In the genomic region with DNA sequence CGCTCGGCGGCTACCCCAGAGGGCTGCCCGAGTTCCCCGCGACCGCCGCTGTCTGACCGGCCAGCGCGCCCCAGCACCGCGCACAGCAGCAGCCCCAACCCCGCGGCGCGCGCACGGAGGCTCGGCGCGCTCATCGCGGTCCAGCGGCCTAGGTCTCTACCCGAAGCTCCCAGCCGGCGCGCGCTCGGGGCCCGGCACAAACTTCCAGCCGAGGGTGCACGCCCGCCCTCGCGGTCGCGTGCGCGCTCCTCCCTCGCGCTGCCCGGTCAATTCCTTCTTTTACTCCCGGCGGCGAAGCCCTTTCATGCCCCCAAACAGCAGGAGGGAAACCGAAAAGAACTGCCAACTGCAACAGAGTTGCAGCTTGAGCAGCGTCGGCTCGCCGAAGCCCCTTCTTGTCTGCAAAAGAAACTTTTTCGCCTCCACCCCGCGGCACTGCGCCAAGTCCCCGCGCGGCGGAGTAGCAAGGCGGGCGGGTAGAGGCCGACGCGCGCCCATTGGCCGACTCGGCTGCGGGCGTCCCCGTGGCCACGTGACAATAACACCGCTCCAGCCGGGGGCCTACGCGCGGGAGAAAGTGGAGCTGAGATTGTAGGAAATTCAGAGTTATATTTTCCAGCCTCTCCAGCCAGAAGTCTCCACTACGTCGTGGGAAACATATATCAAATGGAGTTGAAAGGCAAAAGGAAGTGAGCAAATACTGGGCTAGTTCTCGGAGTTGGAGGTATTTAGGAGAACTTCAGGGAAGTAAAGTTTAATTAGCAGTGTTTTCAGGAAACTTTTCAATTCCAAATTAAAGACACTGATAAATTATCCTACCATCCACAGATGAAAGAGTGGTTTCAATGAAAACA, we compare ENCODE assay signal across 8 cellular contexts. TPM values are rescaled to one million over a fixed set of nuclear protein-coding genes. Genes with fewer than 3 reads are reported as not detected.
DNase-seq lines count a peak whose midpoint lies in the region; ATAC-seq, FAIRE-seq and TF ChIP-seq lines count a peak whose summit lies in the region.

A gene with protein sequence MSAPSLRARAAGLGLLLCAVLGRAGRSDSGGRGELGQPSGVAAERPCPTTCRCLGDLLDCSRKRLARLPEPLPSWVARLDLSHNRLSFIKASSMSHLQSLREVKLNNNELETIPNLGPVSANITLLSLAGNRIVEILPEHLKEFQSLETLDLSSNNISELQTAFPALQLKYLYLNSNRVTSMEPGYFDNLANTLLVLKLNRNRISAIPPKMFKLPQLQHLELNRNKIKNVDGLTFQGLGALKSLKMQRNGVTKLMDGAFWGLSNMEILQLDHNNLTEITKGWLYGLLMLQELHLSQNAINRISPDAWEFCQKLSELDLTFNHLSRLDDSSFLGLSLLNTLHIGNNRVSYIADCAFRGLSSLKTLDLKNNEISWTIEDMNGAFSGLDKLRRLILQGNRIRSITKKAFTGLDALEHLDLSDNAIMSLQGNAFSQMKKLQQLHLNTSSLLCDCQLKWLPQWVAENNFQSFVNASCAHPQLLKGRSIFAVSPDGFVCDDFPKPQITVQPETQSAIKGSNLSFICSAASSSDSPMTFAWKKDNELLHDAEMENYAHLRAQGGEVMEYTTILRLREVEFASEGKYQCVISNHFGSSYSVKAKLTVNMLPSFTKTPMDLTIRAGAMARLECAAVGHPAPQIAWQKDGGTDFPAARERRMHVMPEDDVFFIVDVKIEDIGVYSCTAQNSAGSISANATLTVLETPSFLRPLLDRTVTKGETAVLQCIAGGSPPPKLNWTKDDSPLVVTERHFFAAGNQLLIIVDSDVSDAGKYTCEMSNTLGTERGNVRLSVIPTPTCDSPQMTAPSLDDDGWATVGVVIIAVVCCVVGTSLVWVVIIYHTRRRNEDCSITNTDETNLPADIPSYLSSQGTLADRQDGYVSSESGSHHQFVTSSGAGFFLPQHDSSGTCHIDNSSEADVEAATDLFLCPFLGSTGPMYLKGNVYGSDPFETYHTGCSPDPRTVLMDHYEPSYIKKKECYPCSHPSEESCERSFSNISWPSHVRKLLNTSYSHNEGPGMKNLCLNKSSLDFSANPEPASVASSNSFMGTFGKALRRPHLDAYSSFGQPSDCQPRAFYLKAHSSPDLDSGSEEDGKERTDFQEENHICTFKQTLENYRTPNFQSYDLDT (minus strand): TSS at position 403 of the 854 bp plus-strand sequence. CDS start 269 bp downstream, at position 134.

- intact Hi-C loops in K562 (cut with micrococcal nuclease) (no loop called here), psoas muscle (cut with DNase I) (no loop called here)

- no peak for FAIRE-seq in K562 (lab: Jason Lieb, UNC)

- TF ChIP-seq EP300 in K562 (IDR thresholded peaks at IDR 0.05; ENCODE audit: low read length) = no peak

- no peaks in the 10 kb centered on the region for H3K9me1 ChIP-seq in K562 (ENCODE audit: control insufficient read depth, insufficient read depth, low read length)

- H3K4me2 ChIP-seq in K562 (ENCODE audit: insufficient read depth, low read length) (no peak within 1 kb of the TSS), hepatocyte (peak within 1 kb of the TSS; percentile 79)

- CTCF ChIA-PET in K562 (lab: Yijun Ruan, JAX; ENCODE audit: low intra/inter-chr PET ratio) = no interaction called here

- no peak for TF ChIP-seq CTCF in K562 (IDR thresholded peaks at IDR 0.05 in 2 of 3, conservative IDR thresholded peaks at IDR 0.05 in 1 of 3; ENCODE audit: insufficient read depth in 2 of 3, low read depth in 1 of 3, low read length in 3 of 3)
- TF ChIP-seq CTCF in hepatocyte (IDR thresholded peaks at IDR 0.05; ENCODE audit: poor library complexity) = peak; percentile 26
- TF ChIP-seq CTCF in psoas muscle (IDR thresholded peaks at IDR 0.05) = no peak

- H2AFZ ChIP-seq in K562 (ENCODE audit: low read depth, low read length) (no peak within 1 kb of the TSS), hepatocyte (peak within 1 kb of the TSS; percentile 82)

- H3K36me3 ChIP-seq in K562 (ENCODE audit: control insufficient read depth, insufficient read depth, low read length) (no peaks in the 10 kb centered on the region), hepatocyte (replicated peaks; ENCODE audit: insufficient read depth, low read depth) (no peaks in the 10 kb centered on the region), psoas muscle (ENCODE audit: insufficient read depth in 1 of 2, low read depth in 1 of 2) (no peaks in the 10 kb centered on the region)

- H3K4me1 ChIP-seq in K562 (replicated peaks in 1 of 2; ENCODE audit: control insufficient read depth in 2 of 2, insufficient read depth in 2 of 2, low read length in 2 of 2) (peaks cover 0 to 11% of the 10 kb centered on the region in 2 experiments; a peak in 1 of 5 replicates), hepatocyte (ENCODE audit: insufficient read depth) (peaks cover 24% of the 10 kb centered on the region), psoas muscle (peaks cover 17% of the 10 kb centered on the region)

- H3K79me2 ChIP-seq in K562 (ENCODE audit: control insufficient read depth, insufficient read depth, low read length) (no peaks in the 10 kb centered on the region), hepatocyte (peaks cover 41% of the 10 kb centered on the region)

- no peak for TF ChIP-seq RAD21 in K562 (CRISPR knock-in tag; conservative IDR thresholded peaks at IDR 0.05 in 1 of 2, IDR thresholded peaks at IDR 0.05 in 1 of 2)

- TF ChIP-seq POLR2A in K562 (conservative IDR thresholded peaks at IDR 0.05) = no peak

- 4% methylated on average over 26 of the region's 80 CpGs for WGBS in K562 (ENCODE audit: insufficient coverage, low coverage, missing lambda C conversion rate)
- WGBS in hepatocyte (ENCODE audit: low lambda C conversion rate, missing lambda C conversion rate) = 1% methylated on average over 64 of the region's 80 CpGs
- WGBS in psoas muscle, 3 donors = 0% methylated on average over 55 to 80 of the region's 80 CpGs

- H4K20me1 ChIP-seq in K562 (replicated peaks; ENCODE audit: control insufficient read depth, insufficient read depth, low read length) (no peaks in the 10 kb centered on the region), hepatocyte (ENCODE audit: insufficient read depth, poor library complexity, severe bottlenecking) (no peaks in the 10 kb centered on the region)

- H3K9me3 ChIP-seq in K562 (replicated peaks; ENCODE audit: control insufficient read depth, insufficient read depth, low read depth, low read length) = no peaks in the 10 kb centered on the region
- H3K9me3 ChIP-seq in hepatocyte (ENCODE audit: low read depth) = no peaks in the 10 kb centered on the region
- no peaks in the 10 kb centered on the region for H3K9me3 ChIP-seq in psoas muscle

- no peak within 1 kb of the TSS for H3K9ac ChIP-seq in K562 (ENCODE audit: insufficient read depth in 1 of 2, low read depth in 2 of 2, low read length in 2 of 2)

- H3K27me3 ChIP-seq in K562 (ENCODE audit: control insufficient read depth in 2 of 2, insufficient read depth in 2 of 2, low read length in 2 of 2) = no peaks in the 10 kb centered on the region
- no peaks in the 10 kb centered on the region for H3K27me3 ChIP-seq in hepatocyte
- H3K27me3 ChIP-seq in psoas muscle (ENCODE audit: insufficient read depth in 3 of 3, low read length in 2 of 3) = no peaks in the 10 kb centered on the region

- H3K4me3 ChIP-seq in K562 (no peak within 1 kb of the TSS), hepatocyte (peak within 1 kb of the TSS; percentile 72), psoas muscle (peak within 1 kb of the TSS; percentile 95)

- in situ Hi-C loops in K562 (cut with MboI) = no loop called here

- ATAC-seq in GM19372 (IDR thresholded peaks at IDR 0.05; ENCODE audit: low read depth, unreplicated experiment) = peak; percentile 78
- ATAC-seq in HG03354 (IDR thresholded peaks at IDR 0.05; ENCODE audit: poor library complexity, severe bottlenecking, unreplicated experiment) = peak; percentile 94
- ATAC-seq in K562 = peak; percentile 71
- peak; percentile 92 to 96 (median 95) for ATAC-seq in psoas muscle

- no peaks in the 10 kb centered on the region for H3K9me2 ChIP-seq in hepatocyte (replicated peaks; ENCODE audit: insufficient read depth)

- H3K27ac ChIP-seq in K562 (ENCODE audit: extremely low read depth, low read depth, low read length) (no peak within 1 kb of the TSS), hepatocyte (peak within 1 kb of the TSS; percentile 94), psoas muscle (peak within 1 kb of the TSS; percentile 91)

- no TSS peak for BruUV-seq in K562 (replicated peaks; lab: Mats Ljungman, UMichigan)

- DNase-seq in D341Med (ENCODE audit: low spot score) (peak; percentile 89), NCI-H748 treated with DMSO at 0.1 percent for 48 hours (lab: John Stamatoyannopoulos, UW) (peak; percentile 67), K562 (ENCODE audit: extremely low read depth in 1 of 4, low spot score in 3 of 4) (peak; percentile 16 to 27 (median 21)), hepatocyte (ENCODE audit: low spot score) (peak; percentile 96), psoas muscle (peak; percentile 91 to 94), NK-92 (lab: John Stamatoyannopoulos, UW; ENCODE audit: unreplicated experiment) (no peak)

- POLR2A ChIA-PET in K562 (lab: Yijun Ruan, JAX) = no interaction called here

RNA-seq across cellular contexts. Expression of the gene that starts here (rescaled TPM):
- total RNA-seq in K562 (2011; cell fraction: chromatin; rRNA removed; ENCODE audit: low replicate concordance) = not detected in 2 replicates
- not detected in 2 replicates for total RNA-seq in K562 (2011; cell fraction: nucleolus; rRNA removed)
- 0.61 TPM in 1 of 2 replicates, not detected in the other for total RNA-seq in K562 (2011; cell fraction: nucleoplasm; rRNA removed)
- not detected in 2 replicates for total RNA-seq in K562 (2014; rRNA removed)
- not detected in 2 replicates for total RNA-seq in K562 (2014; rRNA removed; fragmentation: Illumina TruSeq; extraction: Trizol)
- total RNA-seq in K562 (2015; rRNA removed; fragmentation: Illumina TruSeq; extraction: Trizol) = not detected in 2 replicates
- total RNA-seq in K562 (2021) = 0.13 TPM in 1 of 2 replicates, not detected in the other
- 0.18 TPM in 1 of 2 replicates, not detected in the other for polyA plus RNA-seq in K562 (2011; rRNA removed)
- 0.07 TPM in 1 of 2 replicates, not detected in the other for polyA plus RNA-seq in K562 (2011; cell fraction: cytosol; rRNA removed)
- polyA plus RNA-seq in K562 (2011; cell fraction: nucleus; rRNA removed) = 0.18 TPM in 1 of 2 replicates, not detected in the other
- polyA plus RNA-seq in K562 (2012) = not detected in 2 replicates
- polyA plus RNA-seq in K562 (2014; fragmentation: Illumina TruSeq; extraction: Trizol) = not detected in 2 replicates
- not detected for polyA plus RNA-seq in K562 (2014; fragmentation: Nextera tagmentation; extraction: Ambion mirVana)
- polyA plus RNA-seq in K562 (2014; rRNA removed) = not detected in 2 replicates
- polyA minus RNA-seq in K562 (2011; rRNA and poly(A)+ RNA removed) = 0.36 and 0.77 TPM in 2 replicates
- 0.48 TPM in 1 of 2 replicates, not detected in the other for polyA minus RNA-seq in K562 (2011; cell fraction: cytosol; rRNA and poly(A)+ RNA removed)
- 0.67 TPM in 1 of 2 replicates, not detected in the other for polyA minus RNA-seq in K562 (2011; cell fraction: nucleus; rRNA and poly(A)+ RNA removed)
- 63.9 and 71.5 TPM in 2 replicates for total RNA-seq in hepatocyte
- 21.7 and 23.7 TPM in 2 replicates for polyA plus RNA-seq in hepatocyte
- 1 to 10 TPM; 2.9 to 5.1 (median 3.6) TPM for total RNA-seq in psoas muscle
- polyA plus RNA-seq in psoas muscle = 1 to 10 TPM; 1.4 to 2.2 (median 1.7) TPM

Comparison
In these comparisons a context has a peak if more than half of its experiments do, and no peak if none do; other contexts are left out.
1. RNA of the gene that starts here (total RNA-seq): 63.9 to 71.5 TPM in hepatocyte; 2.9 to 5.1 TPM in psoas muscle and 0.13 to 0.61 TPM in K562; every median in the first group is over 10 times any median in the second.
2. Peak in DNase-seq and ATAC-seq in K562; RNA of the gene not detected or under 1 TPM.
3. Peak in every context shown above with its lines, with median percentiles within 50 percentile points of each other: ATAC-seq.